Comparison of ENCODE assay signal across 26 cellular contexts in genomic region chr1:36303244-36303643, GRCh38. TPM values are rescaled to one million over a fixed set of nuclear protein-coding genes. Genes with fewer than 3 reads are reported as not detected.
A peak's percentile ranks its signal among the peaks of the same experiment; 100 is the strongest.
DNase-seq lines count a peak whose midpoint lies in the region; ATAC-seq and TF ChIP-seq lines count a peak whose summit lies in the region.
"Had no signal": no experiment of that assay in that cellular context is flagged by ENCODE, and none has a peak within 500 bp of the region (broad histone marks: within the 10 kb centered on the region; RNA-seq: fewer than 3 reads in every experiment).

No MANE protein-coding gene starts in this region.

- H3K27me3 Mint-ChIP-seq in T-helper 1 cell treated with Interleukin-12 subunit alpha and Interleukin-12 subunit beta and Interleukin-4 antibody, amounts not matched to agents 30 μg/mL and 1 μg/mL, for 36 hours (ENCODE audit: low read depth): no peaks in the 10 kb centered on the region
- H3K27me3 Mint-ChIP-seq in Calu3 (ENCODE audit: unreplicated experiment): no peaks in the 10 kb centered on the region
- H3K27me3 Mint-ChIP-seq in activated T-helper 17 cell treated with anti-CD3 and anti-CD28 coated beads, Interleukin-2, amount 50 U/mL, for 72 hours: no peaks in the 10 kb centered on the region
- no peaks in the 10 kb centered on the region for H3K27me3 Mint-ChIP-seq in memory B cell

- H3K9me3 Mint-ChIP-seq in T-helper 1 cell treated with Interleukin-12 subunit alpha and Interleukin-12 subunit beta and Interleukin-4 antibody, amounts not matched to agents 30 μg/mL and 1 μg/mL, for 36 hours: no peaks in the 10 kb centered on the region
- H3K9me3 Mint-ChIP-seq in Calu3 (ENCODE audit: low read depth, unreplicated experiment) (no peaks in the 10 kb centered on the region), memory B cell (no peaks in the 10 kb centered on the region)
- H3K9me3 Mint-ChIP-seq in activated T-helper 17 cell treated with anti-CD3 and anti-CD28 coated beads, Interleukin-2, amount 50 U/mL, for 72 hours: no peaks in the 10 kb centered on the region
- H3K9me3 Mint-ChIP-seq: CD8-positive, alpha-beta T cell; nephron progenitor cell had no signal

- CTCF ChIA-PET in Calu3 (lab: Charles Lee): interaction anchor here (0.7 kb wide), 2 partner anchors 78 to 448 kb away, joined by 4 to 6 read pairs; no protein-coding TSS in a partner anchor

- peaks cover 21% of the 10 kb centered on the region for H3K4me1 Mint-ChIP-seq in T-helper 1 cell treated with Interleukin-12 subunit alpha and Interleukin-12 subunit beta and Interleukin-4 antibody, amounts not matched to agents 30 μg/mL and 1 μg/mL, for 36 hours (ENCODE audit: low read depth)
- peaks cover 22% of the 10 kb centered on the region for H3K4me1 Mint-ChIP-seq in Calu3 (ENCODE audit: low read depth, unreplicated experiment)
- peaks cover 44% of the 10 kb centered on the region for H3K4me1 Mint-ChIP-seq in activated T-helper 17 cell treated with anti-CD3 and anti-CD28 coated beads, Interleukin-2, amount 50 U/mL, for 72 hours
- peaks cover 20% of the 10 kb centered on the region for H3K4me1 Mint-ChIP-seq in memory B cell

- H3K4me3 Mint-ChIP-seq in T-helper 1 cell treated with Interleukin-12 subunit alpha and Interleukin-12 subunit beta and Interleukin-4 antibody, amounts not matched to agents 30 μg/mL and 1 μg/mL, for 36 hours: peak overlapping the region; percentile 25
- H3K4me3 Mint-ChIP-seq in Calu3 (ENCODE audit: low read depth, unreplicated experiment) (no peak overlapping the region), memory B cell (no peak overlapping the region)
- peak overlapping the region; percentile 51 for H3K4me3 Mint-ChIP-seq in activated T-helper 17 cell treated with anti-CD3 and anti-CD28 coated beads, Interleukin-2, amount 50 U/mL, for 72 hours
- H3K4me3 Mint-ChIP-seq: CD8-positive, alpha-beta T cell; nephron progenitor cell had no signal

- TF ChIP-seq CTCF in Calu3 (IDR thresholded peaks at IDR 0.05; ENCODE audit: unreplicated experiment): no peak

- DNase-seq in T-helper 1 cell: no peak
- DNase-seq in Calu3: no peak
- no peak for DNase-seq in memory B cell (ENCODE audit: low spot score in 2 of 2)
- DNase-seq in NCI-H2171 (lab: John Stamatoyannopoulos, UW): no peak
- DNase-seq: activated gamma-delta T cell; CD8-positive, alpha-beta T cell; central memory CD4-positive, alpha-beta T cell; DMS153; islet precursor cell; MM.1S; NCI-H1417 treated with DMSO at 0.1 percent for 48 hours; NCI-H2107; NCI-H510A treated with DMSO at 0.1 percent for 48 hours; nephron progenitor cell; NK-92 treated with Interleukin-12 subunit alpha and Interleukin-12 subunit beta, amount 100 ng/mL, for 24 hours; right cardiac atrium; SIG-M5; stimulated activated CD4-positive, alpha-beta T cell treated with anti-CD3 and anti-CD28 coated beads, Interleukin-12 subunit alpha, Interleukin-12 subunit beta, amount 100 ng/mL, for 4 hours; stimulated activated CD4-positive, alpha-beta T cell treated with anti-CD3 and anti-CD28 coated beads, Interleukin-4, amount 100 ng/mL, for 4 hours; transverse colon had no signal

- H3K36me3 Mint-ChIP-seq in T-helper 1 cell treated with Interleukin-12 subunit alpha and Interleukin-12 subunit beta and Interleukin-4 antibody, amounts not matched to agents 30 μg/mL and 1 μg/mL, for 36 hours (ENCODE audit: low read depth): peaks cover 27% of the 10 kb centered on the region
- peaks cover 86% of the 10 kb centered on the region for H3K36me3 Mint-ChIP-seq in Calu3 (ENCODE audit: insufficient read depth, unreplicated experiment)
- H3K36me3 Mint-ChIP-seq in activated T-helper 17 cell treated with anti-CD3 and anti-CD28 coated beads, Interleukin-2, amount 50 U/mL, for 72 hours (ENCODE audit: low read depth): peaks cover 92% of the 10 kb centered on the region
- H3K36me3 Mint-ChIP-seq in memory B cell: peaks cover 27% of the 10 kb centered on the region

- no TSS peak for BruUV-seq in Calu3 (replicated peaks; lab: Mats Ljungman, UMichigan)

- no peak for ATAC-seq in activated T-helper 17 cell treated with anti-CD3 and anti-CD28 coated beads, Interleukin-2, amount 50 U/mL, for 72 hours (replicated peaks)
- no peak for ATAC-seq in memory B cell (ENCODE audit: low read depth)
- no peak for ATAC-seq in HG03196 (IDR thresholded peaks at IDR 0.05; ENCODE audit: unreplicated experiment)
- no peak for ATAC-seq in GM21737 (IDR thresholded peaks at IDR 0.05; ENCODE audit: unreplicated experiment)
- ATAC-seq: CD8-positive, alpha-beta T cell; K562; Panc1; right cardiac atrium had no signal

- intact Hi-C loops in Calu3 (cut with micrococcal nuclease; ENCODE audit: unreplicated experiment): no loop called here

- H3K27ac Mint-ChIP-seq in T-helper 1 cell treated with Interleukin-12 subunit alpha and Interleukin-12 subunit beta and Interleukin-4 antibody, amounts not matched to agents 30 μg/mL and 1 μg/mL, for 36 hours: no peak overlapping the region
- H3K27ac Mint-ChIP-seq in Calu3 (ENCODE audit: unreplicated experiment) (peak overlapping the region; percentile 45), memory B cell (peak overlapping the region; percentile 65)
- H3K27ac Mint-ChIP-seq in activated T-helper 17 cell treated with anti-CD3 and anti-CD28 coated beads, Interleukin-2, amount 50 U/mL, for 72 hours: peak overlapping the region; percentile 73
- H3K27ac Mint-ChIP-seq: CD8-positive, alpha-beta T cell had no signal

RNA-seq across cellular contexts. Expression of gene SH3D21, which starts 2.9 kb away (rescaled TPM):
- 12.1 and 13.2 TPM in 2 replicates for total RNA-seq in Calu3 (2022)
- 100 to 1,000 TPM in 1 of 2 donors, 10 to 100 TPM in 1; 24.4 to 245 TPM for total RNA-seq in activated T-helper 17 cell treated with anti-CD3 and anti-CD28 coated beads, Interleukin-2, amount 50 U/mL, for 72 hours

RNA-seq across cellular contexts. Expression of gene EVA1B, which starts 20.2 kb away (rescaled TPM):
- total RNA-seq in Calu3 (2022): 10.1 and 11.2 TPM in 2 replicates
- 1 to 10 TPM; 2.5 to 5.6 TPM for total RNA-seq in activated T-helper 17 cell treated with anti-CD3 and anti-CD28 coated beads, Interleukin-2, amount 50 U/mL, for 72 hours

Comparison
In these comparisons a context has a peak if more than half of its experiments do, and no peak if none do; other contexts are left out.
1. H3K4me3 Mint-ChIP-seq: peak in T-helper 1 cell treated with Interleukin-12 subunit alpha and Interleukin-12 subunit beta and Interleukin-4 antibody, amounts not matched to agents 30 μg/mL and 1 μg/mL, for 36 hours (single experiment) and activated T-helper 17 cell treated with anti-CD3 and anti-CD28 coated beads, Interleukin-2, amount 50 U/mL, for 72 hours (single experiment); none in Calu3 (single experiment) and memory B cell (single experiment).